In genomic region chr5:152532714-152533113, GRCh38 we compare ENCODE assay signal across 8 cellular contexts.
DNase-seq lines count a peak whose midpoint lies in the region; ATAC-seq and TF ChIP-seq lines count a peak whose summit lies in the region.

No MANE protein-coding gene starts in this region.

- H3K4me3 Mint-ChIP-seq in natural killer cell (no peak overlapping the region), type B pancreatic cell (no peak overlapping the region)
- H3K4me3 Mint-ChIP-seq in natural killer cell treated with Interleukin-12 subunit alpha and Interleukin-12 subunit beta and Interleukin-15 and Interleukin-18, amount 100 ng/mL, for 72 hours: no peak overlapping the region

- H3K27ac ChIP-seq in VCaP: no peak overlapping the region

- TF ChIP-seq CTCF in natural killer cell (IDR thresholded peaks at IDR 0.05) (peak; percentile 47), VCaP (conservative IDR thresholded peaks at IDR 0.05) (peak; percentile 64), type B pancreatic cell (conservative IDR thresholded peaks at IDR 0.05) (peak; percentile 83)

- H3K27ac Mint-ChIP-seq in natural killer cell (no peak overlapping the region), type B pancreatic cell (no peak overlapping the region)
- H3K27ac Mint-ChIP-seq in natural killer cell treated with Interleukin-12 subunit alpha and Interleukin-12 subunit beta and Interleukin-15 and Interleukin-18, amount 100 ng/mL, for 72 hours: no peak overlapping the region

- H3K9me3 Mint-ChIP-seq in natural killer cell (no peaks in the 10 kb centered on the region), type B pancreatic cell (no peaks in the 10 kb centered on the region)
- no peaks in the 10 kb centered on the region for H3K9me3 Mint-ChIP-seq in natural killer cell treated with Interleukin-12 subunit alpha and Interleukin-12 subunit beta and Interleukin-15 and Interleukin-18, amount 100 ng/mL, for 72 hours

- H3K4me1 Mint-ChIP-seq in natural killer cell: peaks cover 5 to 6% of the 10 kb centered on the region in 2 donors
- H3K4me1 Mint-ChIP-seq in natural killer cell treated with Interleukin-12 subunit alpha and Interleukin-12 subunit beta and Interleukin-15 and Interleukin-18, amount 100 ng/mL, for 72 hours (ENCODE audit: low read depth in 2 of 2): peaks cover 8 to 10% of the 10 kb centered on the region in 2 donors
- H3K4me1 Mint-ChIP-seq in type B pancreatic cell (ENCODE audit: unreplicated experiment): peaks cover 5% of the 10 kb centered on the region

- no peak for DNase-seq in natural killer cell
- DNase-seq in natural killer cell treated with Interleukin-12 subunit alpha and Interleukin-12 subunit beta and Interleukin-15 and Interleukin-18, amount 100 ng/mL, for 72 hours (ENCODE audit: low spot score): no peak
- peak; percentile 47 for DNase-seq in NCI-H1105 treated with DMSO at 0.1 percent for 48 hours (lab: John Stamatoyannopoulos, UW)
- DNase-seq in iPS DF 4.7 (ENCODE audit: extremely low read depth, low spot score): peak; percentile 49
- no peak for DNase-seq in type B pancreatic cell (ENCODE audit: extremely low spot score, unreplicated experiment)
- DNase-seq in ecto neural progenitor cell (ENCODE audit: low spot score): no peak

- intact Hi-C loops in natural killer cell (cut with micrococcal nuclease): loop anchor here (1.0 kb wide), 1 partner anchor 1433 kb away; no protein-coding TSS in a partner anchor

- no peaks in the 10 kb centered on the region for H3K36me3 Mint-ChIP-seq in natural killer cell
- H3K36me3 Mint-ChIP-seq in natural killer cell treated with Interleukin-12 subunit alpha and Interleukin-12 subunit beta and Interleukin-15 and Interleukin-18, amount 100 ng/mL, for 72 hours: no peaks in the 10 kb centered on the region
- H3K36me3 Mint-ChIP-seq in type B pancreatic cell: no peaks in the 10 kb centered on the region

- ATAC-seq in natural killer cell: peak in 2 of 3 donors; percentile 36 to 43
- no peak for ATAC-seq in natural killer cell treated with Interleukin-12 subunit alpha and Interleukin-12 subunit beta and Interleukin-15 and Interleukin-18, amount 100 ng/mL, for 72 hours
- no peak for ATAC-seq in GM21825 (IDR thresholded peaks at IDR 0.05; ENCODE audit: unreplicated experiment)

- peaks cover 0 to 12% of the 10 kb centered on the region in 2 donors for H3K27me3 Mint-ChIP-seq in natural killer cell (ENCODE audit: low read depth in 2 of 2)
- H3K27me3 Mint-ChIP-seq in natural killer cell treated with Interleukin-12 subunit alpha and Interleukin-12 subunit beta and Interleukin-15 and Interleukin-18, amount 100 ng/mL, for 72 hours: peaks cover 3 to 14% of the 10 kb centered on the region in 2 donors
- H3K27me3 Mint-ChIP-seq in type B pancreatic cell: peaks cover 6% of the 10 kb centered on the region

Comparison
In these comparisons a context has a peak if more than half of its experiments do, and no peak if none do; other contexts are left out.
1. ATAC-seq: peak in natural killer cell (2 of 3); none in natural killer cell treated with Interleukin-12 subunit alpha and Interleukin-12 subunit beta and Interleukin-15 and Interleukin-18, amount 100 ng/mL, for 72 hours (0 of 2) and GM21825 (single experiment).
2. DNase-seq: peak in NCI-H1105 treated with DMSO at 0.1 percent for 48 hours (single experiment) and iPS DF 4.7 (single experiment); none in natural killer cell (single experiment), natural killer cell treated with Interleukin-12 subunit alpha and Interleukin-12 subunit beta and Interleukin-15 and Interleukin-18, amount 100 ng/mL, for 72 hours (single experiment), type B pancreatic cell (single experiment) and ecto neural progenitor cell (single experiment).
3. Peak in every context shown above with its lines, with median percentiles within 50 percentile points of each other: CTCF ChIP-seq.